23 cellular contexts compared by ENCODE assay signal in genomic region chr5:163730206-163730782, GRCh38.
DNase-seq lines count a peak whose midpoint lies in the region; ATAC-seq, FAIRE-seq and TF ChIP-seq lines count a peak whose summit lies in the region.
"Had no signal": no experiment of that assay in that cellular context is flagged by ENCODE, and none has a peak within 500 bp of the region (broad histone marks: within the 10 kb centered on the region; RNA-seq: fewer than 3 reads in every experiment).

No MANE protein-coding gene starts in this region.

- H3K36me3 ChIP-seq in GM23338 (ENCODE audit: insufficient read depth) (no peaks in the 10 kb centered on the region), RWPE2 (ENCODE audit: low read depth) (no peaks in the 10 kb centered on the region), keratinocyte (ENCODE audit: control insufficient read depth in 2 of 2, extremely low read depth in 1 of 2, insufficient read depth in 2 of 2, low read length in 2 of 2) (no peaks in the 10 kb centered on the region), small intestine (ENCODE audit: control insufficient read depth in 2 of 2, insufficient read depth in 2 of 2, low read length in 2 of 2) (no peaks in the 10 kb centered on the region)
- H3K36me3 ChIP-seq: ascending aorta had no signal

- H3K4me2 ChIP-seq in GM23338 (no peak overlapping the region), keratinocyte (ENCODE audit: control insufficient read depth, extremely low read depth, insufficient read depth, low read depth, low read length) (no peak overlapping the region)

- H3K27ac ChIP-seq in GM23338 (ENCODE audit: low read depth) (no peak overlapping the region), RWPE2 (ENCODE audit: poor library complexity, severe bottlenecking) (no peak overlapping the region), keratinocyte (ENCODE audit: control insufficient read depth, insufficient read depth, low read length) (no peak overlapping the region), small intestine (ENCODE audit: low read depth in 1 of 2, low read length in 1 of 2) (no peak overlapping the region)
- H3K27ac ChIP-seq: ascending aorta, C4-2B had no signal

- H3K4me1 ChIP-seq in GM23338 (ENCODE audit: insufficient read depth) (0 out of 2 replicates have a peak, but pooled peaks cover 3% of the 10 kb centered on the region), RWPE2 (ENCODE audit: insufficient read depth, poor library complexity, severe bottlenecking) (no peaks in the 10 kb centered on the region), keratinocyte (ENCODE audit: control insufficient read depth, extremely low read depth, insufficient read depth, low read length) (no peaks in the 10 kb centered on the region), small intestine (ENCODE audit: control insufficient read depth in 2 of 2, insufficient read depth in 1 of 2, low read depth in 1 of 2, low read length in 1 of 2) (no peaks in the 10 kb centered on the region)
- H3K4me1 ChIP-seq: ascending aorta had no signal

- H3K27ac Mint-ChIP-seq in GM23338 = peak overlapping the region; percentile 32; the same call in 1 of the 2 replicates

- H3K36me3 Mint-ChIP-seq in GM23338 (ENCODE audit: low read depth) = no peaks in the 10 kb centered on the region
- H3K36me3 Mint-ChIP-seq: activated naive CD4-positive, alpha-beta T cell treated with anti-CD3 and anti-CD28 coated beads, Interleukin-2, amount 50 U/mL, for 24 hours had no signal

- no peak overlapping the region for H3K4me3 Mint-ChIP-seq in GM23338
- H3K4me3 Mint-ChIP-seq: activated naive CD4-positive, alpha-beta T cell treated with anti-CD3 and anti-CD28 coated beads, Interleukin-2, amount 50 U/mL, for 24 hours; central memory CD8-positive, alpha-beta T cell had no signal

- H2AFZ ChIP-seq in GM23338 (no peak overlapping the region), keratinocyte (ENCODE audit: control insufficient read depth, low read length) (peak overlapping the region; percentile 5)

- no peak for TF ChIP-seq CTCF in GM23338 (conservative IDR thresholded peaks at IDR 0.05; ENCODE audit: low read depth in 2 of 2)
- TF ChIP-seq CTCF in RWPE2 (IDR thresholded peaks at IDR 0.05; ENCODE audit: poor library complexity, severe bottlenecking) = no peak
- TF ChIP-seq CTCF in keratinocyte (optimal IDR thresholded peaks at IDR 0.05 in 1 of 3, IDR thresholded peaks at IDR 0.05 in 1 of 3, conservative IDR thresholded peaks at IDR 0.05 in 1 of 3; ENCODE audit: extremely low read depth in 1 of 3, insufficient read depth in 2 of 3, low read length in 3 of 3) = no peak

- no peak overlapping the region for H3K4me3 ChIP-seq in GM23338
- H3K4me3 ChIP-seq in RWPE2 (ENCODE audit: severe bottlenecking) = no peak overlapping the region
- H3K4me3 ChIP-seq in keratinocyte (ENCODE audit: control insufficient read depth in 2 of 3, extremely low read depth in 1 of 3, insufficient read depth in 2 of 3, low read depth in 1 of 3, low read length in 3 of 3) = no peak overlapping the region
- H3K4me3 ChIP-seq in small intestine (ENCODE audit: low read depth in 1 of 2, low read length in 2 of 2) = no peak overlapping the region
- H3K4me3 ChIP-seq: ascending aorta, K562 had no signal

- H3K9me3 ChIP-seq in RWPE2 (ENCODE audit: severe bottlenecking) (no peaks in the 10 kb centered on the region), keratinocyte (ENCODE audit: control insufficient read depth, low read depth, low read length) (no peaks in the 10 kb centered on the region), small intestine (ENCODE audit: control insufficient read depth, low read depth) (no peaks in the 10 kb centered on the region)

- H3K9me1 ChIP-seq in keratinocyte (ENCODE audit: control insufficient read depth, extremely low read depth, insufficient read depth, low read length) = no peaks in the 10 kb centered on the region

- DNase-seq in GM23338 (ENCODE audit: low spot score) (peak; percentile 61), RWPE2 (ENCODE audit: low spot score) (no peak), keratinocyte (ENCODE audit: low read depth, low spot score) (no peak), small intestine (peak; percentile 58), SIG-M5 (lab: John Stamatoyannopoulos, UW) (no peak), nucleus accumbens (lab: John Stamatoyannopoulos, UW) (no peak), DMS153 treated with DMSO at 0.1 percent for 48 hours (lab: John Stamatoyannopoulos, UW; ENCODE audit: unreplicated experiment) (no peak)
- DNase-seq: ACHN; activated CD8-positive, alpha-beta memory T cell treated with anti-CD3 and anti-CD28 coated beads for 24 hours; activated T-cell treated with anti-CD3 and anti-CD28 coated beads, Interleukin-2, amount 50 U/mL, for 48 hours; GOT3; MV-4-11; NCI-H187; occipital lobe; stimulated activated CD8-positive, alpha-beta memory T cell treated with anti-CD3 and anti-CD28 coated beads, Interleukin-4, amount 100 ng/mL, for 48 hours had no signal

- no peaks in the 10 kb centered on the region for H3F3A ChIP-seq in GM23338 (replicated peaks; ENCODE audit: low read depth)

- H3K79me2 ChIP-seq in GM23338 (replicated peaks; ENCODE audit: insufficient read depth) = no peaks in the 10 kb centered on the region
- no peaks in the 10 kb centered on the region for H3K79me2 ChIP-seq in keratinocyte (ENCODE audit: control insufficient read depth, insufficient read depth, low read length)

- H3K9me2 ChIP-seq in GM23338 (ENCODE audit: insufficient read depth) = no peaks in the 10 kb centered on the region

- no peaks in the 10 kb centered on the region for H3K9me3 Mint-ChIP-seq in GM23338

- ATAC-seq in GM23338 (peak; percentile 85), RWPE2 (ENCODE audit: low read depth) (0 out of 3 replicates have a peak, but pooled peaks have one; percentile 48), GM21723 (IDR thresholded peaks at IDR 0.05; ENCODE audit: unreplicated experiment) (no peak)
- ATAC-seq: activated CD4-positive, CD25-positive, alpha-beta regulatory T cell treated with anti-CD3 and anti-CD28 coated beads, Interleukin-2, amount 50 U/mL, for 24 hours; K562; left lobe of liver had no signal

- H3K9ac ChIP-seq in keratinocyte (ENCODE audit: control insufficient read depth, extremely low read depth, insufficient read depth, low read length) = no peak overlapping the region

- no peaks in the 10 kb centered on the region for H4K20me1 ChIP-seq in GM23338 (replicated peaks; ENCODE audit: insufficient read depth)
- H4K20me1 ChIP-seq in keratinocyte (ENCODE audit: control insufficient read depth, extremely low read depth, insufficient read depth, low read length) = no peaks in the 10 kb centered on the region

- FAIRE-seq in keratinocyte (lab: Jason Lieb, UNC) = no peak
- no peak for FAIRE-seq in small intestine (lab: Jason Lieb, UNC)
- FAIRE-seq: K562 had no signal

- WGBS in small intestine, 3 donors = 14 to 38% (median 31%) methylated on average over 5 of the region's 5 CpGs

- H3K4me1 Mint-ChIP-seq in GM23338 = no peaks in the 10 kb centered on the region; the same call in 2 of the 3 replicates
- H3K4me1 Mint-ChIP-seq: activated naive CD4-positive, alpha-beta T cell treated with anti-CD3 and anti-CD28 coated beads, Interleukin-2, amount 50 U/mL, for 24 hours; central memory CD8-positive, alpha-beta T cell had no signal

- H3K27me3 ChIP-seq in GM23338 (ENCODE audit: insufficient read depth) = no peaks in the 10 kb centered on the region
- H3K27me3 ChIP-seq in RWPE2 (ENCODE audit: insufficient read depth, poor library complexity, severe bottlenecking) = no peaks in the 10 kb centered on the region
- H3K27me3 ChIP-seq in keratinocyte (ENCODE audit: control insufficient read depth, extremely low read depth, insufficient read depth, low read length) = no peaks in the 10 kb centered on the region
- no peaks in the 10 kb centered on the region for H3K27me3 ChIP-seq in small intestine (ENCODE audit: control insufficient read depth in 2 of 2, insufficient read depth in 2 of 2, low read length in 2 of 2)
- H3K27me3 ChIP-seq: ascending aorta had no signal

- no peaks in the 10 kb centered on the region for H3K27me3 Mint-ChIP-seq in GM23338 (ENCODE audit: insufficient read depth, low read depth, poor library complexity)
- H3K27me3 Mint-ChIP-seq: central memory CD8-positive, alpha-beta T cell had no signal

- dilution Hi-C loops in keratinocyte (cut with MboI; ENCODE audit: extremely low pct_ligation_motif_present, low sequenced_read_pairs) = no loop called here

TF ChIP-seq in GM23338, 12 proteins besides CTCF, POLR2A, EP300 and RAD21 (continues in another document):
- TF ChIP-seq REST (IDR thresholded peaks at IDR 0.05; ENCODE audit: unreplicated experiment) (no peak), ZNF331 (CRISPR knock-in tag; IDR thresholded peaks at IDR 0.05; ENCODE audit: low read depth) (no peak), POLR2AphosphoS5 (IDR thresholded peaks at IDR 0.05; ENCODE audit: low read depth) (no peak)

Comparison
In these comparisons a context has a peak if more than half of its experiments do, and no peak if none do; other contexts are left out.
1. DNase-seq: peak in GM23338 (single experiment) and small intestine (single experiment); none in RWPE2 (single experiment), keratinocyte (single experiment), SIG-M5 (single experiment), nucleus accumbens (0 of 56) and DMS153 treated with DMSO at 0.1 percent for 48 hours (single experiment).